In genomic region chr16:11896776-11897175, GRCh38 we compare ENCODE assay signal across 13 cellular contexts. TPM values are rescaled to one million over a fixed set of nuclear protein-coding genes. Genes with fewer than 3 reads are reported as not detected.
DNase-seq lines count a peak whose midpoint lies in the region; ATAC-seq and TF ChIP-seq lines count a peak whose summit lies in the region.
"Had no signal": no experiment of that assay in that cellular context is flagged by ENCODE, and none has a peak within 500 bp of the region (broad histone marks: within the 10 kb centered on the region; RNA-seq: fewer than 3 reads in every experiment).

No MANE protein-coding gene starts in this region.

- no peak overlapping the region for H3K4me3 Mint-ChIP-seq in Calu3 (ENCODE audit: low read depth, unreplicated experiment)
- H3K4me3 Mint-ChIP-seq in osteocyte (ENCODE audit: unreplicated experiment) = peak overlapping the region; percentile 1
- H3K4me3 Mint-ChIP-seq: IgD-negative memory B cell; stimulated activated naive CD8-positive, alpha-beta T cell treated with anti-CD3 and anti-CD28 coated beads, Interleukin-15, Interleukin-2, amounts not matched to agents 100 ng/mL and 50 ng/mL, for 24 hours had no signal

- TF ChIP-seq CTCF in Calu3 (IDR thresholded peaks at IDR 0.05; ENCODE audit: unreplicated experiment) = no peak
- no peak for TF ChIP-seq CTCF in osteocyte (IDR thresholded peaks at IDR 0.05)

- H3K36me3 Mint-ChIP-seq in Calu3 (ENCODE audit: insufficient read depth, unreplicated experiment) (peaks cover 50% of the 10 kb centered on the region), osteocyte (ENCODE audit: unreplicated experiment) (peaks cover 16% of the 10 kb centered on the region)
- H3K36me3 Mint-ChIP-seq: IgD-negative memory B cell had no signal

- BruUV-seq in Calu3 (replicated peaks; lab: Mats Ljungman, UMichigan) = no TSS peak

- H3K9me3 Mint-ChIP-seq in Calu3 (ENCODE audit: low read depth, unreplicated experiment) (no peaks in the 10 kb centered on the region), osteocyte (ENCODE audit: unreplicated experiment) (no peaks in the 10 kb centered on the region)
- H3K9me3 Mint-ChIP-seq: IgD-negative memory B cell; stimulated activated naive CD8-positive, alpha-beta T cell treated with anti-CD3 and anti-CD28 coated beads, Interleukin-15, Interleukin-2, amounts not matched to agents 100 ng/mL and 50 ng/mL, for 24 hours had no signal

- H3K4me1 Mint-ChIP-seq in Calu3 (ENCODE audit: low read depth, unreplicated experiment) (peaks cover 9% of the 10 kb centered on the region), osteocyte (ENCODE audit: unreplicated experiment) (peaks cover 23% of the 10 kb centered on the region)

- CTCF ChIA-PET in Calu3 (lab: Charles Lee) = interaction anchor here (1.2 kb wide), 1 partner anchor 171 kb away, joined by 4 read pairs; no protein-coding TSS in a partner anchor

- intact Hi-C loops in Calu3 (cut with micrococcal nuclease; ENCODE audit: unreplicated experiment) = no loop called here

- DNase-seq in Calu3 (no peak), RKO (ENCODE audit: low spot score) (peak; percentile 69), dedifferentiated amniotic fluid mesenchymal stem cell (ENCODE audit: extremely low spot score) (peak; percentile 62), osteocyte (ENCODE audit: extremely low spot score, unreplicated experiment) (no peak), pons (ENCODE audit: low spot score) (no peak), hippocampal formation (lab: John Stamatoyannopoulos, UW) (no peak), DMS79 (lab: John Stamatoyannopoulos, UW) (no peak)
- DNase-seq: NCI-H2227 treated with DMSO at 0.1 percent for 48 hours, small intestine had no signal

- H3K27me3 Mint-ChIP-seq in Calu3 (ENCODE audit: unreplicated experiment) (no peaks in the 10 kb centered on the region), osteocyte (ENCODE audit: unreplicated experiment) (no peaks in the 10 kb centered on the region)
- H3K27me3 Mint-ChIP-seq: IgD-negative memory B cell; stimulated activated naive CD8-positive, alpha-beta T cell treated with anti-CD3 and anti-CD28 coated beads, Interleukin-15, Interleukin-2, amounts not matched to agents 100 ng/mL and 50 ng/mL, for 24 hours had no signal

- H3K27ac Mint-ChIP-seq in Calu3 (ENCODE audit: unreplicated experiment) (peak overlapping the region; percentile 48), osteocyte (ENCODE audit: unreplicated experiment) (peak overlapping the region; percentile 82)
- H3K27ac Mint-ChIP-seq: stimulated activated naive CD8-positive, alpha-beta T cell treated with anti-CD3 and anti-CD28 coated beads, Interleukin-15, Interleukin-2, amounts not matched to agents 100 ng/mL and 50 ng/mL, for 24 hours had no signal

- no peak for ATAC-seq in GM21447 (IDR thresholded peaks at IDR 0.05; ENCODE audit: unreplicated experiment)
- ATAC-seq: left lobe of liver had no signal

RNA-seq across cellular contexts. Expression of gene GSPT1, which starts 19.0 kb away (rescaled TPM):
- total RNA-seq in Calu3 (2022) (221 and 223 TPM in 2 replicates), osteocyte (87.9 and 91.3 TPM in 2 replicates)

RNA-seq across cellular contexts. Expression of gene NPIPB2, which starts 45.1 kb away (rescaled TPM):
- total RNA-seq in Calu3 (2022) = 16.2 and 21.3 TPM in 2 replicates
- 14.0 and 19.7 TPM in 2 replicates for total RNA-seq in osteocyte

RNA-seq across cellular contexts. Expression of gene RSL1D1, which starts 45.4 kb away (rescaled TPM):
- total RNA-seq in Calu3 (2022) (239 and 247 TPM in 2 replicates), osteocyte (122 and 128 TPM in 2 replicates)

Comparison
In these comparisons a context has a peak if more than half of its experiments do, and no peak if none do; other contexts are left out.
1. DNase-seq: peak in RKO (single experiment) and dedifferentiated amniotic fluid mesenchymal stem cell (single experiment); none in Calu3 (single experiment), osteocyte (single experiment), pons (single experiment), hippocampal formation (0 of 2) and DMS79 (single experiment).